In the genomic region with DNA sequence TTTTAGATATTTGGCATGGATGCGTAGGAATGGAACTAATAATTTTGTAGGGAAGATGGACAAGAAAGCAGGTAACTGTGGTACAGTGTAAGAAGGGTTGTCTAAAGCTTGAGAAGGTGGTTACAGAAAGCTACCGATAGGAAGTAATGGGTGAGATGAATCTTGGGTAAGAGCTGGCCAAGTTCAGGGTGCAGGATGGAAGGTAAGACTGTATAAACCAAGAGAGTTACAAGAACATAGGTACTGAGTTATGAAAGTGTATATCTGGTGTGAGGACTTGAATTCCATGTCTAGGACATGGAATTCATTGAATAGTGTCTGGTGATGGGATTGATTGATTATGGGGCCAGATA, we compare ENCODE assay signal across 9 cellular contexts. TPM values are rescaled to one million over a fixed set of nuclear protein-coding genes. Genes with fewer than 3 reads are reported as not detected.
DNase-seq lines count a peak whose midpoint lies in the region; ATAC-seq and TF ChIP-seq lines count a peak whose summit lies in the region.
"Had no signal": no experiment of that assay in that cellular context is flagged by ENCODE, and none has a peak within 500 bp of the region (broad histone marks: within the 10 kb centered on the region; RNA-seq: fewer than 3 reads in every experiment).

No MANE protein-coding gene starts in this region.

- no peak overlapping the region for H3K27ac ChIP-seq in fibroblast of lung (ENCODE audit: insufficient read depth, low read length)
- H3K27ac ChIP-seq in subcutaneous abdominal adipose tissue (ENCODE audit: low read depth, low read length), result peak overlapping the region; percentile 93

- peaks cover 11% of the 10 kb centered on the region for H3K36me3 Mint-ChIP-seq in activated naive CD4-positive, alpha-beta T cell treated with anti-CD3 and anti-CD28 coated beads, Interleukin-2, amount 10 ng/mL, durations not matched to agents 7 days and 5 days
- no peaks in the 10 kb centered on the region for H3K36me3 Mint-ChIP-seq in T-helper 17 cell (ENCODE audit: low read depth)

- H3K4me1 ChIP-seq in fibroblast of lung (ENCODE audit: control insufficient read depth, extremely low read depth, insufficient read depth, low read length), result no peaks in the 10 kb centered on the region
- H3K4me1 ChIP-seq in subcutaneous abdominal adipose tissue (ENCODE audit: control insufficient read depth in 5 of 5, insufficient read depth in 5 of 5, low read length in 5 of 5), result peaks cover 5 to 37% (median 34%) of the 10 kb centered on the region in 5 donors

- peaks cover 36% of the 10 kb centered on the region for H3K4me1 Mint-ChIP-seq in activated naive CD4-positive, alpha-beta T cell treated with anti-CD3 and anti-CD28 coated beads, Interleukin-2, amount 10 ng/mL, durations not matched to agents 7 days and 5 days
- peaks cover 37% of the 10 kb centered on the region for H3K4me1 Mint-ChIP-seq in T-helper 17 cell

- no peaks in the 10 kb centered on the region for H3K79me2 ChIP-seq in fibroblast of lung (ENCODE audit: control insufficient read depth, insufficient read depth, low read length)

- no peak for DNase-seq in activated naive CD4-positive, alpha-beta T cell treated with anti-CD3 and anti-CD28 coated beads, Interleukin-2, amount 10 ng/mL, durations not matched to agents 7 days and 5 days
- no peak for DNase-seq in activated naive CD4-positive, alpha-beta T cell (lab: John Stamatoyannopoulos, UW)
- DNase-seq in T-helper 17 cell (no peak), fibroblast of lung (ENCODE audit: low read depth in 2 of 2) (no peak), NCI-H2171 (lab: John Stamatoyannopoulos, UW) (no peak), glomerular visceral epithelial cell (ENCODE audit: extremely low spot score) (no peak)
- DNase-seq: mesenchymal stem cell had no signal

- no peak for TF ChIP-seq CTCF in fibroblast of lung (conservative IDR thresholded peaks at IDR 0.05 in 1 of 2, IDR thresholded peaks at IDR 0.05 in 1 of 2; ENCODE audit: low read depth in 1 of 2, low read length in 2 of 2)

- H4K20me1 ChIP-seq in fibroblast of lung (ENCODE audit: control insufficient read depth, extremely low read depth, insufficient read depth, low read length), result no peaks in the 10 kb centered on the region

- no peaks in the 10 kb centered on the region for H3K9me3 Mint-ChIP-seq in activated naive CD4-positive, alpha-beta T cell treated with anti-CD3 and anti-CD28 coated beads, Interleukin-2, amount 10 ng/mL, durations not matched to agents 7 days and 5 days

- no peaks in the 10 kb centered on the region for H3K36me3 ChIP-seq in fibroblast of lung (ENCODE audit: control insufficient read depth, insufficient read depth, low read length)
- H3K36me3 ChIP-seq in subcutaneous abdominal adipose tissue (ENCODE audit: control insufficient read depth in 5 of 5, insufficient read depth in 5 of 5, low read length in 5 of 5), result no peaks in the 10 kb centered on the region

- ATAC-seq in T-helper 17 cell, result no peak
- no peak for ATAC-seq in GM19023 (IDR thresholded peaks at IDR 0.05; ENCODE audit: unreplicated experiment)

- CTCF ChIA-PET in activated naive CD4-positive, alpha-beta T cell treated with anti-CD3 and anti-CD28 coated beads, Interleukin-2, amount 10 ng/mL, durations not matched to agents 7 days and 5 days (lab: Charles Lee), result interaction anchor here (2.3 to 5.2 kb wide), 2 partner anchors 12 to 113 kb away, joined by 9 to 42 read pairs; no protein-coding TSS in a partner anchor

- H3K4me3 ChIP-seq in fibroblast of lung (replicated peaks in 1 of 4; ENCODE audit: control extremely low read depth in 1 of 4, insufficient read depth in 1 of 4, low read depth in 3 of 4, low read length in 4 of 4), result no peak overlapping the region
- peak overlapping the region in 2 of 5 donors; percentile 30 to 87 for H3K4me3 ChIP-seq in subcutaneous abdominal adipose tissue (ENCODE audit: low read depth in 1 of 5, low read length in 5 of 5)

- H3K9me3 ChIP-seq in T-helper 17 cell (ENCODE audit: control insufficient read depth, low read length, poor library complexity, severe bottlenecking) (no peaks in the 10 kb centered on the region), fibroblast of lung (ENCODE audit: control insufficient read depth, insufficient read depth, low read depth, low read length) (no peaks in the 10 kb centered on the region), subcutaneous abdominal adipose tissue (ENCODE audit: control insufficient read depth in 5 of 5, low read length in 5 of 5) (no peaks in the 10 kb centered on the region)

- H3K9ac ChIP-seq in fibroblast of lung (ENCODE audit: insufficient read depth, low read length), result no peak overlapping the region
- peak overlapping the region in 1 of 5 donors; percentile 8 for H3K9ac ChIP-seq in subcutaneous abdominal adipose tissue (ENCODE audit: low read length in 5 of 5)

- H3K4me3 Mint-ChIP-seq in activated naive CD4-positive, alpha-beta T cell treated with anti-CD3 and anti-CD28 coated beads, Interleukin-2, amount 10 ng/mL, durations not matched to agents 7 days and 5 days, result peak overlapping the region; percentile 43
- peak overlapping the region; percentile 96 for H3K4me3 Mint-ChIP-seq in T-helper 17 cell

- no peak overlapping the region for H2AFZ ChIP-seq in fibroblast of lung (ENCODE audit: low read length)

- H3K4me2 ChIP-seq in fibroblast of lung (ENCODE audit: extremely low read depth, insufficient read depth, low read length), result peak overlapping the region; percentile 32

- H3K27me3 ChIP-seq in fibroblast of lung (ENCODE audit: control insufficient read depth, insufficient read depth, low read length) (no peaks in the 10 kb centered on the region), subcutaneous abdominal adipose tissue (ENCODE audit: control insufficient read depth in 5 of 5, insufficient read depth in 4 of 5, low read length in 5 of 5) (no peaks in the 10 kb centered on the region)

- H3K27ac Mint-ChIP-seq in activated naive CD4-positive, alpha-beta T cell treated with anti-CD3 and anti-CD28 coated beads, Interleukin-2, amount 10 ng/mL, durations not matched to agents 7 days and 5 days, result peak overlapping the region; percentile 13
- H3K27ac Mint-ChIP-seq in T-helper 17 cell, result peak overlapping the region; percentile 96

- no peaks in the 10 kb centered on the region for H3K27me3 Mint-ChIP-seq in activated naive CD4-positive, alpha-beta T cell treated with anti-CD3 and anti-CD28 coated beads, Interleukin-2, amount 10 ng/mL, durations not matched to agents 7 days and 5 days
- H3K27me3 Mint-ChIP-seq in T-helper 17 cell, result no peaks in the 10 kb centered on the region

RNA-seq across cellular contexts. Expression of gene MCCC2, which starts 1.4 kb away (rescaled TPM):
- total RNA-seq in T-helper 17 cell, result 10 to 100 TPM; 27.9 to 30.1 TPM
- total RNA-seq in fibroblast of lung, result 12.6 and 16.2 TPM in 2 replicates
- polyA plus RNA-seq in fibroblast of lung, result 25.6 and 31.6 TPM in 2 replicates
- 16.4 and 19.1 TPM in 2 replicates for polyA plus RNA-seq in fibroblast of lung (2012)
- polyA minus RNA-seq in fibroblast of lung (ENCODE audit: low replicate concordance), result 8.1 and 11.3 TPM in 2 replicates
